Comparison of ENCODE assay signal across 11 cellular contexts in genomic region chr7:134777908-134778580, GRCh38. TPM values are rescaled to one million over a fixed set of nuclear protein-coding genes. Genes with fewer than 3 reads are reported as not detected.
DNase-seq lines count a peak whose midpoint lies in the region; ATAC-seq, FAIRE-seq and TF ChIP-seq lines count a peak whose summit lies in the region.
"Had no signal": no experiment of that assay in that cellular context is flagged by ENCODE, and none has a peak within 500 bp of the region (broad histone marks: within the 10 kb centered on the region; RNA-seq: fewer than 3 reads in every experiment).

No MANE protein-coding gene starts in this region.

- H3K36me3 ChIP-seq in keratinocyte (ENCODE audit: control insufficient read depth in 2 of 2, extremely low read depth in 1 of 2, insufficient read depth in 2 of 2, low read length in 2 of 2) (peaks cover 0 to 5% of the 10 kb centered on the region in 2 experiments), stomach (no peaks in the 10 kb centered on the region), body of pancreas (replicated peaks in 1 of 2; ENCODE audit: insufficient read depth in 1 of 2, low read depth in 2 of 2) (no peaks in the 10 kb centered on the region)

- H4K20me1 ChIP-seq in keratinocyte (ENCODE audit: control insufficient read depth, extremely low read depth, insufficient read depth, low read length) = no peaks in the 10 kb centered on the region

- no peak overlapping the region for H3K4me2 ChIP-seq in keratinocyte (ENCODE audit: control insufficient read depth, extremely low read depth, insufficient read depth, low read depth, low read length)

- dilution Hi-C loops in keratinocyte (cut with MboI; ENCODE audit: extremely low pct_ligation_motif_present, low sequenced_read_pairs) = no loop called here

- H2AFZ ChIP-seq in keratinocyte (ENCODE audit: control insufficient read depth, low read length) = peak overlapping the region; percentile 72

- H3K9me1 ChIP-seq in keratinocyte (ENCODE audit: control insufficient read depth, extremely low read depth, insufficient read depth, low read length) = no peaks in the 10 kb centered on the region

- H3K27me3 Mint-ChIP-seq in chondrocyte (ENCODE audit: low read depth) = no peaks in the 10 kb centered on the region

- peak; percentile 7 for DNase-seq in HT1080 (ENCODE audit: low read depth)
- no peak for DNase-seq in chondrocyte (ENCODE audit: low spot score)
- DNase-seq in keratinocyte (ENCODE audit: low read depth, low spot score) = no peak
- DNase-seq in stomach = no peak
- no peak for DNase-seq in body of pancreas
- no peak for DNase-seq in activated gamma-delta T cell treated with Interleukin-2 at 50 U/mL for 16 hours
- no peak for DNase-seq in activated CD4-positive, CD25-positive, alpha-beta regulatory T cell (lab: John Stamatoyannopoulos, UW)
- DNase-seq: activated T-cell treated with anti-CD3 and anti-CD28 coated beads, Interleukin-2, amount 50 U/mL, for 72 hours; NK-92 treated with Interleukin-12 subunit alpha and Interleukin-12 subunit beta, amount 100 ng/mL, for 24 hours; stimulated activated naive CD4-positive, alpha-beta T cell treated with Interleukin-2 at 50 U/mL for 16 hours had no signal

- H3K79me2 ChIP-seq in keratinocyte (ENCODE audit: control insufficient read depth, insufficient read depth, low read length) = peaks cover 34% of the 10 kb centered on the region

- peaks cover 40% of the 10 kb centered on the region for H3K4me1 Mint-ChIP-seq in chondrocyte (ENCODE audit: low read depth)

- no peak overlapping the region for H3K4me3 ChIP-seq in keratinocyte (ENCODE audit: control insufficient read depth in 2 of 3, extremely low read depth in 1 of 3, insufficient read depth in 2 of 3, low read depth in 1 of 3, low read length in 3 of 3)
- no peak overlapping the region for H3K4me3 ChIP-seq in stomach
- H3K4me3 ChIP-seq in body of pancreas = no peak overlapping the region

- TF ChIP-seq EP300 in stomach (IDR thresholded peaks at IDR 0.05) = no peak

- WGBS in stomach, 5 donors = 60 to 78% (median 66%) methylated on average over 2 of the region's 2 CpGs
- WGBS in body of pancreas, 2 donors = 76 to 83% methylated on average over 2 of the region's 2 CpGs

- H3K36me3 Mint-ChIP-seq in chondrocyte (ENCODE audit: low read depth) = peaks cover 20% of the 10 kb centered on the region

- H3K9ac ChIP-seq in keratinocyte (ENCODE audit: control insufficient read depth, extremely low read depth, insufficient read depth, low read length) = no peak overlapping the region

- TF ChIP-seq CTCF in chondrocyte (IDR thresholded peaks at IDR 0.05) (no peak), keratinocyte (optimal IDR thresholded peaks at IDR 0.05 in 1 of 3, IDR thresholded peaks at IDR 0.05 in 1 of 3, conservative IDR thresholded peaks at IDR 0.05 in 1 of 3; ENCODE audit: extremely low read depth in 1 of 3, insufficient read depth in 2 of 3, low read length in 3 of 3) (no peak), stomach (IDR thresholded peaks at IDR 0.05) (no peak), body of pancreas (IDR thresholded peaks at IDR 0.05) (no peak)

- FAIRE-seq in keratinocyte (lab: Jason Lieb, UNC) = no peak

- H3K4me3 Mint-ChIP-seq in chondrocyte (ENCODE audit: unreplicated experiment) = peak overlapping the region; percentile 23
- H3K4me3 Mint-ChIP-seq: activated T-cell treated with anti-CD3 and anti-CD28 coated beads, Interleukin-2, amount 50 U/mL, for 72 hours had no signal

- H3K9me3 Mint-ChIP-seq in chondrocyte (ENCODE audit: low read depth) = no peaks in the 10 kb centered on the region
- H3K9me3 Mint-ChIP-seq: activated T-cell treated with anti-CD3 and anti-CD28 coated beads, Interleukin-2, amount 50 U/mL, for 72 hours had no signal

- H3K9me3 ChIP-seq in keratinocyte (ENCODE audit: control insufficient read depth, low read depth, low read length) (no peaks in the 10 kb centered on the region), stomach (no peaks in the 10 kb centered on the region), body of pancreas (no peaks in the 10 kb centered on the region)

- H3K4me1 ChIP-seq in keratinocyte (ENCODE audit: control insufficient read depth, extremely low read depth, insufficient read depth, low read length) = peaks cover 36% of the 10 kb centered on the region
- H3K4me1 ChIP-seq in stomach = peaks cover 0 to 21% (median 17%) of the 10 kb centered on the region in 4 donors
- H3K4me1 ChIP-seq in body of pancreas = no peaks in the 10 kb centered on the region

- intact Hi-C loops in stomach (cut with DNase I; ENCODE audit: low total_unique reads) (no loop called here), body of pancreas (cut with DNase I) (no loop called here)

- H3K27ac ChIP-seq in keratinocyte (ENCODE audit: control insufficient read depth, insufficient read depth, low read length) (peak overlapping the region; percentile 86), stomach (peak overlapping the region in 4 of 5 donors; percentile 79 to 91 (median 86)), body of pancreas (no peak overlapping the region)

- TF ChIP-seq POLR2A in stomach (IDR thresholded peaks at IDR 0.05) = no peak
- TF ChIP-seq POLR2A in body of pancreas (IDR thresholded peaks at IDR 0.05) = no peak

- no peak overlapping the region for H3K27ac Mint-ChIP-seq in chondrocyte (ENCODE audit: unreplicated experiment)
- H3K27ac Mint-ChIP-seq: activated T-cell treated with anti-CD3 and anti-CD28 coated beads, Interleukin-2, amount 50 U/mL, for 72 hours had no signal

- ATAC-seq in body of pancreas (no peak), GM19324 (IDR thresholded peaks at IDR 0.05; ENCODE audit: low FRiP score, unreplicated experiment) (no peak)
- ATAC-seq: activated T-cell treated with anti-CD3 and anti-CD28 coated beads, Interleukin-2, amount 50 U/mL, for 72 hours had no signal

- H3K27me3 ChIP-seq in keratinocyte (ENCODE audit: control insufficient read depth, extremely low read depth, insufficient read depth, low read length) = no peaks in the 10 kb centered on the region
- no peaks in the 10 kb centered on the region for H3K27me3 ChIP-seq in stomach
- no peaks in the 10 kb centered on the region for H3K27me3 ChIP-seq in body of pancreas

RNA-seq across cellular contexts. Expression of gene CALD1, which starts 1.4 kb away (rescaled TPM):
- 47.7 and 57.3 TPM in 2 replicates for total RNA-seq in HT1080 (2014; rRNA removed; shearing (Covaris generic))
- polyA plus RNA-seq in HT1080 (2015; cell fraction: cytosol; rRNA removed) = 56.4 and 70.2 TPM in 2 replicates
- polyA plus RNA-seq in HT1080 (2015; cell fraction: nucleus; rRNA removed) = 112 and 115 TPM in 2 replicates
- 1,623 to 1,979 TPM (median 1,941 TPM) in 3 replicates for total RNA-seq in chondrocyte
- polyA plus RNA-seq in keratinocyte = 169 to 229 TPM (median 198 TPM) in 3 replicates
- 135 TPM for polyA plus RNA-seq in keratinocyte (2011; ENCODE audit: low read depth)
- polyA plus RNA-seq in keratinocyte (2011; cell fraction: cytosol; rRNA removed) = 175 and 262 TPM in 2 replicates
- polyA plus RNA-seq in keratinocyte (2011; cell fraction: nucleus; rRNA removed) = 308 and 349 TPM in 2 replicates
- polyA plus RNA-seq in keratinocyte (2012; ENCODE audit: low replicate concordance) = 55.2 and 198 TPM in 2 replicates
- 79.3 to 202 TPM (median 169 TPM) in 3 replicates for polyA minus RNA-seq in keratinocyte
- polyA minus RNA-seq in keratinocyte (2011; cell fraction: cytosol; rRNA and poly(A)+ RNA removed) = 127 TPM
- polyA minus RNA-seq in keratinocyte (2011; cell fraction: nucleus; rRNA and poly(A)+ RNA removed) = 125 and 268 TPM in 2 replicates
- 1,000 to 10,000 TPM in 1 of 5 donors, 100 to 1,000 TPM in 4; 300 to 1,007 (median 620) TPM for total RNA-seq in stomach
- polyA plus RNA-seq in stomach = 100 to 1,000 TPM; 146 to 179 (median 172) TPM
- 10 to 100 TPM; 57.0 to 72.6 TPM for total RNA-seq in body of pancreas

Comparison
In these comparisons a context has a peak if more than half of its experiments do, and no peak if none do; other contexts are left out.
1. H3K27ac ChIP-seq: peak in keratinocyte (single experiment) and stomach (4 of 5); none in body of pancreas (0 of 4).